8 cellular contexts compared by ENCODE assay signal in the genomic region with DNA sequence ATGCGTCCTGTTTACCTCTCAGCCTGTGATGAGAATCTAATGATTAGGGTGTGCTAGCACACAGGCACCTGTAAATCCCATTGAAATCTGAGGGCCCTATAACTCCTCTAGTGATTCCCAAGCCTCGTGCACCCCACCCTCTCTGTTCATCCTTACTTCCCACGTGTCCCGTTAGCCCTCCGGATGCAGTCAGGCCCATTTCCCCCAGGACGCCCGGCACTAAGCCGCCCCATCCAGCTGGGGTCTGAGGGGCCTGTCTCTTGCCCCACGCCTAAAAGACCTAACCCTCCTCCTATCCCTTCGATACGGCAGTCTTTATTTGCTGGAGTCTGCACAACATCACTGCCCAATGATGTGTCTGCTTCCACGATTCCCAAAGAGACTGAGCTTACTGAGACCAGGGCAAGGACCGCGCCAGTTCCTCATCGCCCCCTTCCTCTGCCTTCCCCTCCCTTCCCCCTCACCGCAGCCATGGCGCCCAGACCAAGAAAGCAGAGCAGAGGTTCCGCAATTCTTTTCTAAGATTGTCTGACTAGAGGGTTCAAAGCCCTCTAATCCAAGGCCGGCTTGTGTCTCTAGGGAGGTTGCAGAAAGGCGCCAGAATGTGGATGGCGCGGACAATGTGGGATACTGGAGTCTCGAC. TPM values are rescaled to one million over a fixed set of nuclear protein-coding genes. Genes with fewer than 3 reads are reported as not detected.
DNase-seq lines count a peak whose midpoint lies in the region; ATAC-seq and TF ChIP-seq lines count a peak whose summit lies in the region.

No MANE protein-coding gene starts in this region.

- H3K27ac ChIP-seq in SJCRH30 = no peak overlapping the region

- H3K4me1 Mint-ChIP-seq in endothelial cell (ENCODE audit: unreplicated experiment) = peaks cover 39% of the 10 kb centered on the region
- peaks cover 22 to 34% of the 10 kb centered on the region in 2 donors for H3K4me1 Mint-ChIP-seq in natural killer cell treated with Interleukin-12 subunit alpha and Interleukin-12 subunit beta and Interleukin-15 and Interleukin-18, amount 100 ng/mL, for 72 hours (ENCODE audit: low read depth in 2 of 2)

- H3K4me3 ChIP-seq in GM12864 (ENCODE audit: low read depth, low read length) = peak overlapping the region; percentile 71
- H3K4me3 ChIP-seq in SJCRH30 = no peak overlapping the region

- ATAC-seq in HG02610 (IDR thresholded peaks at IDR 0.05; ENCODE audit: unreplicated experiment) (peak; percentile 1), HG02870 (IDR thresholded peaks at IDR 0.05; ENCODE audit: unreplicated experiment) (no peak)
- no peak for ATAC-seq in natural killer cell treated with Interleukin-12 subunit alpha and Interleukin-12 subunit beta and Interleukin-15 and Interleukin-18, amount 100 ng/mL, for 72 hours

- peak overlapping the region; percentile 89 for H3K27ac Mint-ChIP-seq in endothelial cell (ENCODE audit: unreplicated experiment)
- peak overlapping the region; percentile 51 to 87 for H3K27ac Mint-ChIP-seq in natural killer cell treated with Interleukin-12 subunit alpha and Interleukin-12 subunit beta and Interleukin-15 and Interleukin-18, amount 100 ng/mL, for 72 hours

- H3K36me3 Mint-ChIP-seq in endothelial cell (ENCODE audit: low read depth, unreplicated experiment) = peaks cover 7% of the 10 kb centered on the region
- no peaks in the 10 kb centered on the region for H3K36me3 Mint-ChIP-seq in natural killer cell treated with Interleukin-12 subunit alpha and Interleukin-12 subunit beta and Interleukin-15 and Interleukin-18, amount 100 ng/mL, for 72 hours

- no peaks in the 10 kb centered on the region for H3K27me3 ChIP-seq in SJCRH30

- no peaks in the 10 kb centered on the region for H3K9me3 Mint-ChIP-seq in endothelial cell (ENCODE audit: unreplicated experiment)
- no peaks in the 10 kb centered on the region for H3K9me3 Mint-ChIP-seq in natural killer cell treated with Interleukin-12 subunit alpha and Interleukin-12 subunit beta and Interleukin-15 and Interleukin-18, amount 100 ng/mL, for 72 hours

- H3K36me3 ChIP-seq in SJCRH30 = no peaks in the 10 kb centered on the region

- no peaks in the 10 kb centered on the region for H3K4me1 ChIP-seq in SJCRH30

- TF ChIP-seq CTCF in GM12864 (IDR thresholded peaks at IDR 0.05; ENCODE audit: low read depth, low read length, missing control alignments) (no peak), endothelial cell (IDR thresholded peaks at IDR 0.05; ENCODE audit: unreplicated experiment) (no peak)

- peak overlapping the region; percentile 86 for H3K4me3 Mint-ChIP-seq in endothelial cell (ENCODE audit: unreplicated experiment)
- H3K4me3 Mint-ChIP-seq in natural killer cell treated with Interleukin-12 subunit alpha and Interleukin-12 subunit beta and Interleukin-15 and Interleukin-18, amount 100 ng/mL, for 72 hours = peak overlapping the region; percentile 74

- DNase-seq in GM12864 (ENCODE audit: low read depth) = no peak
- DNase-seq in OCI-M1 (lab: John Stamatoyannopoulos, UW) = peak; percentile 89
- DNase-seq in endothelial cell (ENCODE audit: low spot score) = no peak
- no peak for DNase-seq in natural killer cell treated with Interleukin-12 subunit alpha and Interleukin-12 subunit beta and Interleukin-15 and Interleukin-18, amount 100 ng/mL, for 72 hours (ENCODE audit: low spot score)
- no peak for DNase-seq in SJCRH30
- DNase-seq in central memory CD4-positive, alpha-beta T cell = no peak

- H3K9me3 ChIP-seq in SJCRH30 (replicated peaks) = no peaks in the 10 kb centered on the region

- H3K27me3 Mint-ChIP-seq in endothelial cell (ENCODE audit: unreplicated experiment) = peaks cover 9% of the 10 kb centered on the region
- H3K27me3 Mint-ChIP-seq in natural killer cell treated with Interleukin-12 subunit alpha and Interleukin-12 subunit beta and Interleukin-15 and Interleukin-18, amount 100 ng/mL, for 72 hours = no peaks in the 10 kb centered on the region

RNA-seq across cellular contexts. Expression of gene FADS2, which starts 1.0 kb away (rescaled TPM):
- total RNA-seq in endothelial cell (ENCODE audit: unreplicated experiment) = 682 TPM
- total RNA-seq in natural killer cell treated with Interleukin-12 subunit alpha and Interleukin-12 subunit beta and Interleukin-15 and Interleukin-18, amount 100 ng/mL, for 72 hours = 10 to 100 TPM; 69.1 to 90.1 TPM
- 13.3 and 14.2 TPM in 2 replicates for total RNA-seq in SJCRH30 (2014; rRNA removed; shearing (Covaris generic))

RNA-seq across cellular contexts. Expression of gene FADS1, which starts 10.2 kb away (rescaled TPM):
- 102 TPM for total RNA-seq in endothelial cell (ENCODE audit: unreplicated experiment)
- 10 to 100 TPM; 50.4 to 56.5 TPM for total RNA-seq in natural killer cell treated with Interleukin-12 subunit alpha and Interleukin-12 subunit beta and Interleukin-15 and Interleukin-18, amount 100 ng/mL, for 72 hours
- total RNA-seq in SJCRH30 (2014; rRNA removed; shearing (Covaris generic)) = 94.6 and 105 TPM in 2 replicates

RNA-seq across cellular contexts. Expression of gene FEN1, which starts 34.3 kb away (rescaled TPM):
- total RNA-seq in endothelial cell (ENCODE audit: unreplicated experiment) = 22.0 TPM
- total RNA-seq in natural killer cell treated with Interleukin-12 subunit alpha and Interleukin-12 subunit beta and Interleukin-15 and Interleukin-18, amount 100 ng/mL, for 72 hours = 100 to 1,000 TPM in 1 of 2 donors, 10 to 100 TPM in 1; 75.8 to 155 TPM
- total RNA-seq in SJCRH30 (2014; rRNA removed; shearing (Covaris generic)) = 87.3 and 92.0 TPM in 2 replicates

RNA-seq across cellular contexts. Expression of gene TMEM258, which starts 34.7 kb away (rescaled TPM):
- 125 TPM for total RNA-seq in endothelial cell (ENCODE audit: unreplicated experiment)
- 100 to 1,000 TPM; 119 to 133 TPM for total RNA-seq in natural killer cell treated with Interleukin-12 subunit alpha and Interleukin-12 subunit beta and Interleukin-15 and Interleukin-18, amount 100 ng/mL, for 72 hours
- 95.5 and 123 TPM in 2 replicates for total RNA-seq in SJCRH30 (2014; rRNA removed; shearing (Covaris generic))
